In genomic region chr20:59455392-59456341, GRCh38 we compare ENCODE assay signal across 8 cellular contexts.
DNase-seq lines count a peak whose midpoint lies in the region; ATAC-seq and TF ChIP-seq lines count a peak whose summit lies in the region.

No MANE protein-coding gene starts in this region.

- no peak for ATAC-seq in GM19452 (IDR thresholded peaks at IDR 0.05; ENCODE audit: unreplicated experiment)
- ATAC-seq in GM21717 (IDR thresholded peaks at IDR 0.05; ENCODE audit: unreplicated experiment): no peak
- no peak for ATAC-seq in GM18861 (IDR thresholded peaks at IDR 0.05; ENCODE audit: unreplicated experiment)

- peak; percentile 16 for DNase-seq in Caki2 (ENCODE audit: low read depth)
- DNase-seq in Kasumi-1 (lab: John Stamatoyannopoulos, UW): peak; percentile 15 to 19
- DNase-seq in brain microvascular endothelial cell: no peak
- DNase-seq in vagina (ENCODE audit: extremely low spot score in 2 of 2): no peak

- no peaks in the 10 kb centered on the region for H3K36me3 ChIP-seq in brain microvascular endothelial cell (replicated peaks)
- H3K36me3 ChIP-seq in vagina: no peaks in the 10 kb centered on the region

- no peak for TF ChIP-seq POLR2A in vagina (IDR thresholded peaks at IDR 0.05)

- H3K4me3 ChIP-seq in brain microvascular endothelial cell (ENCODE audit: low read depth, low read length): no peak overlapping the region
- no peak overlapping the region for H3K4me3 ChIP-seq in vagina

- peaks cover 5% of the 10 kb centered on the region for H3K4me1 ChIP-seq in vagina

- intact Hi-C loops in vagina (cut with DNase I): no loop called here

- H3K27ac ChIP-seq in brain microvascular endothelial cell (no peak overlapping the region), layer of hippocampus (ENCODE audit: low read depth, low read length) (peak overlapping the region; percentile 42), vagina (no peak overlapping the region)

- H3K27me3 ChIP-seq in brain microvascular endothelial cell (replicated peaks): no peaks in the 10 kb centered on the region
- peaks cover 2% of the 10 kb centered on the region for H3K27me3 ChIP-seq in layer of hippocampus (ENCODE audit: control insufficient read depth, insufficient read depth, low read length)
- H3K27me3 ChIP-seq in vagina: no peaks in the 10 kb centered on the region

- no peaks in the 10 kb centered on the region for H3K9me3 ChIP-seq in vagina

- in situ Hi-C loops in Caki2 (cut with HindIII; ENCODE audit: low pct_unique_long_range_greater_than_20kb, low sequenced_read_pairs) (no loop called here), brain microvascular endothelial cell (cut with HindIII; ENCODE audit: low pct_ligation_motif_present, low sequenced_read_pairs) (no loop called here)

- TF ChIP-seq CTCF in brain microvascular endothelial cell (IDR thresholded peaks at IDR 0.05; ENCODE audit: low read depth, low read length, missing control alignments): peak; percentile 29
- TF ChIP-seq CTCF in vagina (IDR thresholded peaks at IDR 0.05): peak in 2 of 3 experiments; percentile 36 to 43

Comparison
In these comparisons a context has a peak if more than half of its experiments do, and no peak if none do; other contexts are left out.
1. DNase-seq: peak in Caki2 (single experiment) and Kasumi-1 (2 of 2); none in brain microvascular endothelial cell (single experiment) and vagina (0 of 2).